ENCODE assay signal across 15 cellular contexts in genomic region chr1:183739082-183739481, GRCh38.
DNase-seq lines count a peak whose midpoint lies in the region; FAIRE-seq and TF ChIP-seq lines count a peak whose summit lies in the region.
"Had no signal": no experiment of that assay in that cellular context is flagged by ENCODE, and none has a peak within 500 bp of the region (broad histone marks: within the 10 kb centered on the region; RNA-seq: fewer than 3 reads in every experiment).

No MANE protein-coding gene starts in this region.

- H3K18ac ChIP-seq in H1 (ENCODE audit: extremely low read depth, low read length) = no peak overlapping the region

- no peak overlapping the region for H3K27ac ChIP-seq in H1 (ENCODE audit: low read depth, low read length)
- H3K27ac ChIP-seq: BLaER1 treated with 17β-estradiol and CSF1 and Interleukin-3, amounts not matched to agents 10 nM and 100 nM had no signal

- H3K9ac ChIP-seq in H1 (replicated peaks in 1 of 4; ENCODE audit: extremely low read depth in 1 of 4, low read depth in 3 of 4, low read length in 3 of 4) = no peak overlapping the region
- H3K9ac ChIP-seq: BLaER1 treated with 17β-estradiol and CSF1 and Interleukin-3, amounts not matched to agents 10 nM and 100 nM had no signal

- H3K4ac ChIP-seq in H1 (replicated peaks; ENCODE audit: insufficient read length, low read depth, low read length) = no peak overlapping the region

- TF ChIP-seq CTCF in GM06990 (IDR thresholded peaks at IDR 0.05; ENCODE audit: insufficient read depth, low read length, poor library complexity, severe bottlenecking) (peak; percentile 4), H1 (IDR thresholded peaks at IDR 0.05; ENCODE audit: control extremely low read depth in 1 of 3, insufficient read depth in 1 of 3, low read depth in 1 of 3, low read length in 3 of 3) (peak in 1 of 3 experiments; percentile 40; a peak in 2 of 4 replicates)

- no peak overlapping the region for H4K8ac ChIP-seq in H1 (ENCODE audit: extremely low read depth, insufficient read depth, low read length)

- H3K4me2 ChIP-seq in H1 (ENCODE audit: insufficient read depth in 1 of 2, low read depth in 2 of 2, low read length in 2 of 2) = no peak overlapping the region
- H3K4me2 ChIP-seq: BLaER1 treated with 17β-estradiol and CSF1 and Interleukin-3, amounts not matched to agents 10 nM and 100 nM had no signal

- POLR2A ChIA-PET in H1 (lab: Charles Lee; ENCODE audit: partially characterized antibody) = no interaction called here

- H3K9me3 ChIP-seq in H1 (ENCODE audit: insufficient read depth in 2 of 2, low read depth in 1 of 2, low read length in 1 of 2) = no peaks in the 10 kb centered on the region

- H2BK15ac ChIP-seq in H1 (ENCODE audit: low read length) = no peak overlapping the region

- no peak overlapping the region for H2BK20ac ChIP-seq in H1 (ENCODE audit: low read length)

- H2BK5ac ChIP-seq in H1 (ENCODE audit: low read depth, low read length) = no peak overlapping the region

- no peaks in the 10 kb centered on the region for H3K79me1 ChIP-seq in H1 (ENCODE audit: low read depth, low read length)

- CTCF ChIA-PET in H1 (lab: Charles Lee; ENCODE audit: partially characterized antibody) = interaction anchor here (1.0 to 1.8 kb wide), 4 partner anchors 9 to 177 kb away, joined by 3 to 9 read pairs (median 4); no protein-coding TSS in a partner anchor

- no peak overlapping the region for H2BK12ac ChIP-seq in H1 (ENCODE audit: low read depth, low read length)

- no peaks in the 10 kb centered on the region for H3K79me2 ChIP-seq in H1 (ENCODE audit: control insufficient read depth in 1 of 2, insufficient read depth in 2 of 2, low read length in 2 of 2)

- 94% methylated on average over 2 of the region's 2 CpGs; no CpG with 5 or more reads in 1 of the 2 experiments for WGBS in H1 (ENCODE audit: extremely low coverage in 1 of 2, insufficient coverage in 1 of 2, insufficient read length in 1 of 2, insufficient replicate concordance in 2 of 2, low coverage in 1 of 2, low lambda C conversion rate in 2 of 2, missing lambda C conversion rate in 1 of 2), 2 experiments

- no peak overlapping the region for H2AK5ac ChIP-seq in H1 (ENCODE audit: low read depth, low read length)

- peak; percentile 25 to 47; a peak in 3 of 4 replicates for TF ChIP-seq RAD21 in H1 (IDR thresholded peaks at IDR 0.05 in 1 of 2, conservative IDR thresholded peaks at IDR 0.05 in 1 of 2; ENCODE audit: low read depth in 2 of 2, low read length in 2 of 2)

- peaks cover 0 to 6% (median 0%) of the 10 kb centered on the region in 4 experiments; a peak in 1 of 7 replicates for H3K4me1 ChIP-seq in H1 (replicated peaks in 1 of 4; ENCODE audit: control insufficient read depth in 3 of 4, insufficient read depth in 4 of 4, low read length in 3 of 4)

- no peaks in the 10 kb centered on the region for H3K27me3 ChIP-seq in GM06990 (replicated peaks; ENCODE audit: control insufficient read depth, insufficient read depth, low read length)
- no peaks in the 10 kb centered on the region for H3K27me3 ChIP-seq in H1 (replicated peaks in 1 of 4; ENCODE audit: control insufficient read depth in 3 of 4, extremely low read depth in 1 of 4, insufficient read depth in 3 of 4, low read length in 3 of 4)
- H3K27me3 ChIP-seq: BLaER1 treated with 17β-estradiol and CSF1 and Interleukin-3, amounts not matched to agents 10 nM and 100 nM had no signal

- H3K4me3 ChIP-seq in GM06990 (replicated peaks; ENCODE audit: low read depth, low read length) (no peak overlapping the region), H1 (ENCODE audit: extremely low read depth in 1 of 4, insufficient read depth in 2 of 4, low read depth in 3 of 4, low read length in 4 of 4) (no peak overlapping the region)
- H3K4me3 ChIP-seq: BLaER1 treated with 17β-estradiol and CSF1 and Interleukin-3, amounts not matched to agents 10 nM and 100 nM had no signal

- no peaks in the 10 kb centered on the region for H4K20me1 ChIP-seq in H1 (replicated peaks in 1 of 2; ENCODE audit: control insufficient read depth in 1 of 2, insufficient read depth in 2 of 2, low read length in 2 of 2)
- H4K20me1 ChIP-seq: BLaER1 treated with 17β-estradiol and CSF1 and Interleukin-3, amounts not matched to agents 10 nM and 100 nM had no signal

- no peak for FAIRE-seq in H1 (lab: Jason Lieb, UNC)
- FAIRE-seq: RCC 7860 had no signal

- no peak for TF ChIP-seq EP300 in H1 (IDR thresholded peaks at IDR 0.05; ENCODE audit: borderline replicate concordance in 1 of 2, low read depth in 2 of 2, low read length in 2 of 2)

- no peak overlapping the region for H3K23ac ChIP-seq in H1 (ENCODE audit: insufficient read length)

- no peaks in the 10 kb centered on the region for H3K36me3 ChIP-seq in GM06990 (ENCODE audit: control insufficient read depth, insufficient read depth, low read length)
- H3K36me3 ChIP-seq in H1 (ENCODE audit: control insufficient read depth in 2 of 4, insufficient read depth in 4 of 4, low read length in 3 of 4) = no peaks in the 10 kb centered on the region

- H3K14ac ChIP-seq in H1 (ENCODE audit: insufficient read length) = peak overlapping the region; percentile 48

- H3K56ac ChIP-seq in H1 (replicated peaks; ENCODE audit: insufficient read length, low read depth, low read length) = no peak overlapping the region

- no peak overlapping the region for H4K91ac ChIP-seq in H1 (replicated peaks; ENCODE audit: insufficient read length, low read length)

- no peaks in the 10 kb centered on the region for H3K23me2 ChIP-seq in H1 (ENCODE audit: low read depth, low read length)

- DNase-seq in NCI-H526 (lab: John Stamatoyannopoulos, UW) = peak; percentile 15 to 35
- no peak for DNase-seq in NCI-H526 treated with DMSO at 0.1 percent for 48 hours (lab: John Stamatoyannopoulos, UW)
- DNase-seq in GM06990 (ENCODE audit: extremely low read depth, insufficient read length) = no peak
- DNase-seq in NCI-H69 (lab: John Stamatoyannopoulos, UW) = peak; percentile 50
- DNase-seq in H1 (ENCODE audit: low read depth in 1 of 2, low spot score in 2 of 2) = no peak
- DNase-seq in stimulated activated CD4-positive, alpha-beta T cell treated with anti-CD3 and anti-CD28 coated beads, Interleukin-15, amount 100 ng/mL, for 24 hours = no peak
- no peak for DNase-seq in SKM-1 (lab: John Stamatoyannopoulos, UW; ENCODE audit: unreplicated experiment)
- no peak for DNase-seq in effector CD8-positive, alpha-beta T cell (lab: John Stamatoyannopoulos, UW)
- DNase-seq: H9, NCI-H1092 treated with DMSO at 0.1 percent for 48 hours, NCI-H1694, NCI-H345, NCI-H748 treated with DMSO at 0.1 percent for 48 hours had no signal

- TF ChIP-seq POLR2A in H1 (IDR thresholded peaks at IDR 0.05; ENCODE audit: control extremely low read depth in 1 of 2, low read depth in 2 of 2, low read length in 2 of 2) = no peak

- H2AFZ ChIP-seq in H1 (ENCODE audit: low read length) = no peak overlapping the region

- no peak overlapping the region for H2BK120ac ChIP-seq in H1 (replicated peaks; ENCODE audit: low read depth, low read length)

- H4K5ac ChIP-seq in H1 (ENCODE audit: insufficient read length, low read depth, low read length) = no peak overlapping the region

TF ChIP-seq in H1, 55 proteins besides CTCF, POLR2A, EP300 and RAD21 (continues in another document):
- no peak for TF ChIP-seq SIX5 (IDR thresholded peaks at IDR 0.05; ENCODE audit: low read depth, low read length)
- no peak for TF ChIP-seq ZNF274 (IDR thresholded peaks at IDR 0.05; ENCODE audit: borderline replicate concordance, extremely low read depth, low read length)
- TF ChIP-seq CEBPB (IDR thresholded peaks at IDR 0.05; ENCODE audit: low read depth, low read length) = no peak
- no peak for TF ChIP-seq RXRA (IDR thresholded peaks at IDR 0.05; ENCODE audit: insufficient read depth, low read depth, low read length)
- TF ChIP-seq JUN (IDR thresholded peaks at IDR 0.05; ENCODE audit: low read depth, low read length) = no peak

Comparison
In these comparisons a context has a peak if more than half of its experiments do, and no peak if none do; other contexts are left out.
1. DNase-seq: peak in NCI-H526 (2 of 2) and NCI-H69 (single experiment); none in NCI-H526 treated with DMSO at 0.1 percent for 48 hours (single experiment), GM06990 (single experiment), H1 (0 of 2), stimulated activated CD4-positive, alpha-beta T cell treated with anti-CD3 and anti-CD28 coated beads, Interleukin-15, amount 100 ng/mL, for 24 hours (single experiment), SKM-1 (single experiment) and effector CD8-positive, alpha-beta T cell (single experiment).